In the genomic region with DNA sequence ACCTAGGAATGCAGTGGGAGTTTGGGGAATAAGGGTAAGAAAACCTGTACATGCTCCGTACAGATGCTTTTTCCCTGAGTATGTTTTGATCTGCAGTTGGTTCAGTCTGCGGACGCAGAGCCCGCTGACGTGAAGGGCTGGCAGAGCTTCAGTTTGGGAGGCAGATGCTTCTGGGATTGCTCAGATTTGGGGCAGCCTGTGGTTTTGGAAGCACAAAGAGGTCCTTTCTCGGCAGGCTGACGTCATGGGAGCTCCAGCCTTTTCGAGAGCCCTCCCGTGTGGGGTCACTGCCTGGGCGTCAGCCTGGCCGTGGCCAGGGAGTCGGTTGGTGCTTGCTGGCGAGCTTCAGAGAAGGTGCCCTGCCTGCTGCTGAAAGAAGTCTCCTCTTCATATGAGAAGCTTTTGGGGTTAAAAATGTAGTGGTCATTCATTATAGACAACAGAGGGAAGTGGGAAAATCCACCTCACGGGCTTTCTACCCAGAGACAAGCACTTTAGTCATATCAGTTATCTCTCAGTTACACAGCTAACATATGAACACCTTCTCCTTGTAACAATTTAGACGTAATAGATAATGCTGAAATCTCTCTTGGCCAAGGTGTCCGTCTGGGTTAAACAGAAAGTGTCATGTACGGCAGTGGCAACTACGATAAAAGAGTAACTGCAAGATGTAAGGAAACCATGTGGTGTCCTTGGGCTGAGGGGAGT, we compare ENCODE assay signal across 10 cellular contexts. TPM values are rescaled to one million over a fixed set of nuclear protein-coding genes. Genes with fewer than 3 reads are reported as not detected.
DNase-seq lines count a peak whose midpoint lies in the region; ATAC-seq and TF ChIP-seq lines count a peak whose summit lies in the region.
"Had no signal": no experiment of that assay in that cellular context is flagged by ENCODE, and none has a peak within 500 bp of the region (broad histone marks: within the 10 kb centered on the region; RNA-seq: fewer than 3 reads in every experiment).

No MANE protein-coding gene starts in this region.

- peak overlapping the region in 2 of 8 donors; percentile 52 to 61 for H3K27ac Mint-ChIP-seq in CD8-positive, alpha-beta memory T cell

- H3K9me3 Mint-ChIP-seq in CD8-positive, alpha-beta memory T cell: no peaks in the 10 kb centered on the region

- DNase-seq in HT1080 (ENCODE audit: low read depth) (peak; percentile 99), caudate nucleus (lab: John Stamatoyannopoulos, UW) (peak in 56 of 61 donors; percentile 18 to 84 (median 50)), left lung (peak in 1 of 2 donors; percentile 69), tibial artery (peak; percentile 85 to 93), NCI-H526 (lab: John Stamatoyannopoulos, UW) (no peak), NCI-H82 (lab: John Stamatoyannopoulos, UW) (no peak), SW 1271 (lab: John Stamatoyannopoulos, UW) (no peak)
- no peak for DNase-seq in CD8-positive, alpha-beta memory T cell
- DNase-seq: activated CD4-positive, alpha-beta T cell treated with anti-CD3 and anti-CD28 coated beads for 4 hours; glutamatergic neuron had no signal

- CTCF ChIA-PET in CD8-positive, alpha-beta memory T cell (lab: Charles Lee): no interaction called here

- H3K4me1 ChIP-seq in left lung (peaks cover 0 to 17% of the 10 kb centered on the region in 2 donors), tibial artery (peaks cover 0 to 12% (median 2%) of the 10 kb centered on the region in 4 donors)
- H3K4me1 ChIP-seq in CD8-positive, alpha-beta memory T cell (ENCODE audit: insufficient read depth, low read length): peaks cover 16% of the 10 kb centered on the region

- H3K9me3 ChIP-seq in left lung (no peaks in the 10 kb centered on the region), tibial artery (no peaks in the 10 kb centered on the region)
- no peaks in the 10 kb centered on the region for H3K9me3 ChIP-seq in CD8-positive, alpha-beta memory T cell (ENCODE audit: low read length)

- no peak overlapping the region for H3K4me3 Mint-ChIP-seq in CD8-positive, alpha-beta memory T cell

- H3K4me1 Mint-ChIP-seq in CD8-positive, alpha-beta memory T cell: peaks cover 5 to 22% (median 18%) of the 10 kb centered on the region in 3 donors

- no peaks in the 10 kb centered on the region for H3K27me3 ChIP-seq in left lung
- H3K27me3 ChIP-seq in tibial artery: no peaks in the 10 kb centered on the region
- no peaks in the 10 kb centered on the region for H3K27me3 ChIP-seq in CD8-positive, alpha-beta memory T cell (ENCODE audit: insufficient read depth, low read length, poor library complexity, severe bottlenecking)

- H3K4me3 ChIP-seq in left lung (no peak overlapping the region), tibial artery (no peak overlapping the region)
- H3K4me3 ChIP-seq in CD8-positive, alpha-beta memory T cell (ENCODE audit: low read length): no peak overlapping the region

- H3K27me3 Mint-ChIP-seq in CD8-positive, alpha-beta memory T cell: no peaks in the 10 kb centered on the region

- TF ChIP-seq CTCF in left lung (IDR thresholded peaks at IDR 0.05) (no peak), tibial artery (IDR thresholded peaks at IDR 0.05) (no peak)

- H3K27ac ChIP-seq in caudate nucleus (ENCODE audit: low read depth, low read length) (peak overlapping the region; percentile 87), left lung (no peak overlapping the region), tibial artery (peak overlapping the region; percentile 33 to 50)
- no peak overlapping the region for H3K27ac ChIP-seq in CD8-positive, alpha-beta memory T cell (ENCODE audit: low read depth, low read length)

- H3K36me3 Mint-ChIP-seq in CD8-positive, alpha-beta memory T cell: peaks cover 0 to 60% (median 8%) of the 10 kb centered on the region in 3 donors

- peak; percentile 44 for ATAC-seq in left lung

- H3K36me3 ChIP-seq in left lung: peaks cover 0 to 83% of the 10 kb centered on the region in 2 donors
- peaks cover 51 to 83% (median 60%) of the 10 kb centered on the region in 3 donors for H3K36me3 ChIP-seq in tibial artery
- H3K36me3 ChIP-seq in CD8-positive, alpha-beta memory T cell (ENCODE audit: insufficient read depth, low read length): no peaks in the 10 kb centered on the region

- POLR2A ChIA-PET in CD8-positive, alpha-beta memory T cell (lab: Charles Lee): no interaction called here

- intact Hi-C loops in left lung (cut with DNase I) (no loop called here), tibial artery (cut with DNase I; ENCODE audit: low total_unique reads) (no loop called here)

RNA-seq across cellular contexts. Expression of gene TPCN2, which starts 26.8 kb away (rescaled TPM):
- total RNA-seq in HT1080 (2014; rRNA removed; shearing (Covaris generic)): 3.2 and 7.2 TPM in 2 replicates
- polyA plus RNA-seq in HT1080 (2015; cell fraction: cytosol; rRNA removed): 5.0 and 6.2 TPM in 2 replicates
- 22.9 and 26.3 TPM in 2 replicates for polyA plus RNA-seq in HT1080 (2015; cell fraction: nucleus; rRNA removed)
- total RNA-seq in left lung: 10 to 100 TPM; 14.7 to 22.0 TPM
- 10 to 100 TPM; 12.3 to 12.9 TPM for total RNA-seq in CD8-positive, alpha-beta memory T cell
- 4.0 TPM for polyA plus RNA-seq in CD8-positive, alpha-beta memory T cell

Comparison
In these comparisons a context has a peak if more than half of its experiments do, and no peak if none do; other contexts are left out.
1. DNase-seq: peak in HT1080 (single experiment), caudate nucleus (56 of 61) and tibial artery (2 of 2); none in NCI-H526 (0 of 2), CD8-positive, alpha-beta memory T cell (0 of 5), NCI-H82 (single experiment) and SW 1271 (0 of 2).
2. H3K27ac ChIP-seq: peak in caudate nucleus (single experiment) and tibial artery (2 of 2); none in left lung (0 of 2) and CD8-positive, alpha-beta memory T cell (single experiment).